In genomic region chr3:36381311-36381956, GRCh38 we compare ENCODE assay signal across 11 cellular contexts. TPM values are rescaled to one million over a fixed set of nuclear protein-coding genes. Genes with fewer than 3 reads are reported as not detected.
DNase-seq lines count a peak whose midpoint lies in the region; ATAC-seq, FAIRE-seq and TF ChIP-seq lines count a peak whose summit lies in the region.
"Had no signal": no experiment of that assay in that cellular context is flagged by ENCODE, and none has a peak within 500 bp of the region (broad histone marks: within the 10 kb centered on the region; RNA-seq: fewer than 3 reads in every experiment).

No MANE protein-coding gene starts in this region.

- TF ChIP-seq CTCF in AG04449 (IDR thresholded peaks at IDR 0.05; ENCODE audit: insufficient read depth, low read length, missing control alignments) (no peak), mammary epithelial cell (conservative IDR thresholded peaks at IDR 0.05 in 1 of 2, IDR thresholded peaks at IDR 0.05 in 1 of 2; ENCODE audit: extremely low read depth in 1 of 2, insufficient read depth in 1 of 2, low read depth in 1 of 2, low read length in 2 of 2) (no peak), lower lobe of right lung (IDR thresholded peaks at IDR 0.05) (no peak), omental fat pad (IDR thresholded peaks at IDR 0.05) (no peak), GM10248 (IDR thresholded peaks at IDR 0.05; ENCODE audit: control extremely low read depth, extremely low read depth, low read depth, missing control alignments) (no peak)

- TF ChIP-seq POLR2A in H54 (IDR thresholded peaks at IDR 0.05; ENCODE audit: low read depth, low read length) = no peak

- CTCF ChIA-PET in AG04449 (lab: Yijun Ruan, JAX) (no interaction called here), mammary epithelial cell (lab: Charles Lee; ENCODE audit: low non-redundant PET) (no interaction called here), GM10248 (lab: Yijun Ruan, JAX) (interaction anchor here (1.0 kb wide), 1 partner anchor 10 kb away, joined by 3 read pairs; no protein-coding TSS in a partner anchor)

- DNase-seq in AG04449 (ENCODE audit: low read depth, low spot score) (no peak), H54 (ENCODE audit: insufficient read length, low spot score) (no peak), mammary epithelial cell (no peak), lower lobe of right lung (no peak), omental fat pad (ENCODE audit: low spot score) (no peak), GM10248 (ENCODE audit: extremely low spot score) (no peak)
- no peak for DNase-seq in stimulated activated naive CD4-positive, alpha-beta T cell (lab: John Stamatoyannopoulos, UW)
- DNase-seq: activated naive CD8-positive, alpha-beta T cell treated with anti-CD3 and anti-CD28 coated beads for 36 hours had no signal

- H3K9me3 ChIP-seq in mammary epithelial cell (replicated peaks; ENCODE audit: insufficient read depth, low read length) (no peaks in the 10 kb centered on the region), lower lobe of right lung (no peaks in the 10 kb centered on the region)

- H3K4me3 ChIP-seq in AG04449 (ENCODE audit: low read depth, low read length) (peak overlapping the region; percentile 63), mammary epithelial cell (replicated peaks in 1 of 3; ENCODE audit: insufficient read depth in 1 of 3, low read depth in 2 of 3, low read length in 3 of 3) (peak overlapping the region; percentile 75 to 97 (median 81)), lower lobe of right lung (peak overlapping the region; percentile 59)

- in situ Hi-C loops in mammary epithelial cell (cut with MboI; ENCODE audit: low sequenced_read_pairs in 2 of 2) = no loop called here

- peak overlapping the region; percentile 96 for H2AFZ ChIP-seq in mammary epithelial cell (ENCODE audit: low read depth, low read length)

- peak overlapping the region; percentile 73 for H3K9ac ChIP-seq in mammary epithelial cell (ENCODE audit: insufficient read depth, low read length)
- H3K9ac ChIP-seq: KMS-11 had no signal

- H4K20me1 ChIP-seq in mammary epithelial cell (ENCODE audit: insufficient read depth, low read length) = no peaks in the 10 kb centered on the region

- H3K27me3 ChIP-seq in mammary epithelial cell (ENCODE audit: insufficient read depth, low read length) (no peaks in the 10 kb centered on the region), lower lobe of right lung (ENCODE audit: low read depth) (peaks cover 7% of the 10 kb centered on the region)

- peaks cover 2% of the 10 kb centered on the region for H3K36me3 ChIP-seq in mammary epithelial cell (ENCODE audit: insufficient read depth, low read length)
- no peaks in the 10 kb centered on the region for H3K36me3 ChIP-seq in lower lobe of right lung

- WGBS in mammary epithelial cell (ENCODE audit: low coverage, missing lambda C conversion rate) = 38% methylated on average over 8 of the region's 8 CpGs

- POLR2A ChIA-PET in AG04449 (lab: Yijun Ruan, JAX) = no interaction called here
- POLR2A ChIA-PET in GM10248 (lab: Yijun Ruan, JAX) = no interaction called here

- H3K4me1 ChIP-seq in mammary epithelial cell (ENCODE audit: insufficient read depth, low read length) (peaks cover 12% of the 10 kb centered on the region), lower lobe of right lung (peaks cover 8% of the 10 kb centered on the region)

- intact Hi-C loops in mammary epithelial cell (cut with micrococcal nuclease) (loop anchor here (5.0 to 10.0 kb wide), 3 partner anchors 113 to 316 kb away; no protein-coding TSS in a partner anchor), lower lobe of right lung (cut with DNase I) (no loop called here)

- peak overlapping the region; percentile 90 for H3K4me2 ChIP-seq in mammary epithelial cell (ENCODE audit: insufficient read depth, low read depth, low read length)
- H3K4me2 ChIP-seq: KMS-11 had no signal

- BruUV-seq in mammary epithelial cell (replicated peaks; lab: Mats Ljungman, UMichigan) = TSS peak; percentile 23

- H3K27ac ChIP-seq in mammary epithelial cell (ENCODE audit: insufficient read depth, low read depth, low read length) (peak overlapping the region; percentile 5), lower lobe of right lung (no peak overlapping the region)
- H3K27ac ChIP-seq: KMS-11, VCaP had no signal

- no peak for ATAC-seq in lower lobe of right lung
- no peak for ATAC-seq in omental fat pad (ENCODE audit: low FRiP score)
- no peak for ATAC-seq in GM19455 (IDR thresholded peaks at IDR 0.05; ENCODE audit: unreplicated experiment)

- H3K79me2 ChIP-seq in mammary epithelial cell (ENCODE audit: insufficient read depth, low read length) = peaks cover 49% of the 10 kb centered on the region

- peak; percentile 30 for FAIRE-seq in H54 (lab: Jason Lieb, UNC)

- dilution Hi-C loops in mammary epithelial cell (cut with HindIII; ENCODE audit: low sequenced_read_pairs) = no loop called here

RNA-seq across cellular contexts. Expression of gene STAC, which starts 1.1 kb away (rescaled TPM):
- total RNA-seq in mammary epithelial cell (10 to 100 TPM; 19.3 to 25.3 TPM), lower lobe of right lung (51.4 TPM), omental fat pad (1 to 10 TPM in 2 of 4 donors, under 1 TPM in 2; 0.28 to 3.8 (median 0.92) TPM)
- polyA plus RNA-seq in mammary epithelial cell = 17.6 TPM
- 27.8 TPM for polyA minus RNA-seq in mammary epithelial cell
- total RNA-seq: activated naive CD8-positive, alpha-beta T cell treated with anti-CD3 and anti-CD28 coated beads for 36 hours had no signal

Comparison
In these comparisons a context has a peak if more than half of its experiments do, and no peak if none do; other contexts are left out.
1. RNA of gene STAC, which starts 1.1 kb away (total RNA-seq): 51.4 TPM in lower lobe of right lung (single experiment) and 19.3 to 25.3 TPM in mammary epithelial cell; 0.28 to 3.8 TPM in omental fat pad; every median in the first group is over 4 times any median in the second.
2. Peak in every context shown above with its lines, with median percentiles within 50 percentile points of each other: H3K4me3 ChIP-seq.